In genomic region chr12:57095440-57095839, GRCh38 we compare ENCODE assay signal across 11 cellular contexts. TPM values are rescaled to one million over a fixed set of nuclear protein-coding genes. Genes with fewer than 3 reads are reported as not detected.
DNase-seq lines count a peak whose midpoint lies in the region; ATAC-seq and TF ChIP-seq lines count a peak whose summit lies in the region.
"Had no signal": no experiment of that assay in that cellular context is flagged by ENCODE, and none has a peak within 500 bp of the region (broad histone marks: within the 10 kb centered on the region; RNA-seq: fewer than 3 reads in every experiment).

No MANE protein-coding gene starts in this region.

- H3K4me2 ChIP-seq in hepatocyte = no peak overlapping the region

- H3K4me1 ChIP-seq in hepatocyte (ENCODE audit: insufficient read depth) (peaks cover 27% of the 10 kb centered on the region), thymus (ENCODE audit: control insufficient read depth, insufficient read depth, low read length) (peaks cover 5% of the 10 kb centered on the region)

- no peaks in the 10 kb centered on the region for H3K9me3 Mint-ChIP-seq in activated T-cell treated with anti-CD3 and anti-CD28 coated beads, Interleukin-2, amount 50 U/mL, for 24 hours
- H3K9me3 Mint-ChIP-seq in activated T-cell treated with anti-CD3 and anti-CD28 coated beads, Interleukin-2, amount 50 U/mL, for 4 hours = no peaks in the 10 kb centered on the region
- no peaks in the 10 kb centered on the region for H3K9me3 Mint-ChIP-seq in activated CD4-positive, alpha-beta memory T cell treated with anti-CD3 and anti-CD28 coated beads for 36 hours

- H4K20me1 ChIP-seq in hepatocyte (ENCODE audit: insufficient read depth, poor library complexity, severe bottlenecking) = peaks cover 31% of the 10 kb centered on the region

- H3K27me3 Mint-ChIP-seq in activated T-cell treated with anti-CD3 and anti-CD28 coated beads, Interleukin-2, amount 50 U/mL, for 24 hours = no peaks in the 10 kb centered on the region
- H3K27me3 Mint-ChIP-seq in activated T-cell treated with anti-CD3 and anti-CD28 coated beads, Interleukin-2, amount 50 U/mL, for 4 hours (ENCODE audit: low read depth) = no peaks in the 10 kb centered on the region
- no peaks in the 10 kb centered on the region for H3K27me3 Mint-ChIP-seq in activated CD4-positive, alpha-beta memory T cell treated with anti-CD3 and anti-CD28 coated beads for 36 hours

- no peaks in the 10 kb centered on the region for H3K9me2 ChIP-seq in hepatocyte (replicated peaks; ENCODE audit: insufficient read depth)

- DNase-seq in activated T-cell treated with anti-CD3 and anti-CD28 coated beads, Interleukin-2, amount 50 U/mL, for 24 hours = no peak
- DNase-seq in activated T-cell treated with anti-CD3 and anti-CD28 coated beads, Interleukin-2, amount 50 U/mL, for 4 hours = no peak
- peak; percentile 9 for DNase-seq in activated CD4-positive, alpha-beta memory T cell treated with anti-CD3 and anti-CD28 coated beads for 36 hours
- DNase-seq in hepatocyte (ENCODE audit: low spot score) = no peak
- no peak for DNase-seq in COR-L47 (lab: John Stamatoyannopoulos, UW)
- DNase-seq in HuH-7.5 (ENCODE audit: low spot score) = no peak
- DNase-seq: substantia nigra had no signal

- H3K4me3 ChIP-seq in hepatocyte = no peak overlapping the region
- H3K4me3 ChIP-seq in thymus (ENCODE audit: low read length) = no peak overlapping the region

- H3K9me3 ChIP-seq in hepatocyte (ENCODE audit: low read depth) = no peaks in the 10 kb centered on the region
- H3K9me3 ChIP-seq in thymus (ENCODE audit: control insufficient read depth) = no peaks in the 10 kb centered on the region

- POLR2A ChIA-PET in activated CD4-positive, alpha-beta memory T cell treated with anti-CD3 and anti-CD28 coated beads for 36 hours (lab: Charles Lee) = interaction anchor here (1.2 to 9.6 kb wide), 3 partner anchors 11 to 17 kb away, joined by 4 to 83 read pairs (median 4); partner anchors contain the start of genes NEMP1 and STAT6

- peaks cover 96% of the 10 kb centered on the region for H3K36me3 Mint-ChIP-seq in activated T-cell treated with anti-CD3 and anti-CD28 coated beads, Interleukin-2, amount 50 U/mL, for 24 hours (ENCODE audit: low read depth)
- H3K36me3 Mint-ChIP-seq in activated T-cell treated with anti-CD3 and anti-CD28 coated beads, Interleukin-2, amount 50 U/mL, for 4 hours (ENCODE audit: insufficient read depth) = peaks cover 44% of the 10 kb centered on the region
- H3K36me3 Mint-ChIP-seq in activated CD4-positive, alpha-beta memory T cell treated with anti-CD3 and anti-CD28 coated beads for 36 hours = peaks cover 73% of the 10 kb centered on the region

- peak overlapping the region; percentile 96 for H3K27ac Mint-ChIP-seq in activated T-cell treated with anti-CD3 and anti-CD28 coated beads, Interleukin-2, amount 50 U/mL, for 24 hours
- peak overlapping the region; percentile 92 for H3K27ac Mint-ChIP-seq in activated CD4-positive, alpha-beta memory T cell treated with anti-CD3 and anti-CD28 coated beads for 36 hours

- H3K4me1 Mint-ChIP-seq in activated T-cell treated with anti-CD3 and anti-CD28 coated beads, Interleukin-2, amount 50 U/mL, for 24 hours (ENCODE audit: low read depth) = peaks cover 74% of the 10 kb centered on the region
- peaks cover 47% of the 10 kb centered on the region for H3K4me1 Mint-ChIP-seq in activated T-cell treated with anti-CD3 and anti-CD28 coated beads, Interleukin-2, amount 50 U/mL, for 4 hours (ENCODE audit: low read depth)
- peaks cover 52% of the 10 kb centered on the region for H3K4me1 Mint-ChIP-seq in activated CD4-positive, alpha-beta memory T cell treated with anti-CD3 and anti-CD28 coated beads for 36 hours (ENCODE audit: low read depth)

- H2AFZ ChIP-seq in hepatocyte = no peak overlapping the region

- CTCF ChIA-PET in activated CD4-positive, alpha-beta memory T cell treated with anti-CD3 and anti-CD28 coated beads for 36 hours (lab: Charles Lee) = interaction anchor here (1.2 to 14.4 kb wide), 3 partner anchors 13 to 21 kb away, joined by 3 to 251 read pairs (median 62); partner anchors contain the start of genes NEMP1 and STAT6

- no peak overlapping the region for H3K4me3 Mint-ChIP-seq in activated T-cell treated with anti-CD3 and anti-CD28 coated beads, Interleukin-2, amount 50 U/mL, for 24 hours
- no peak overlapping the region for H3K4me3 Mint-ChIP-seq in activated T-cell treated with anti-CD3 and anti-CD28 coated beads, Interleukin-2, amount 50 U/mL, for 4 hours
- H3K4me3 Mint-ChIP-seq in activated CD4-positive, alpha-beta memory T cell treated with anti-CD3 and anti-CD28 coated beads for 36 hours = no peak overlapping the region

- H3K27me3 ChIP-seq in hepatocyte = no peaks in the 10 kb centered on the region
- no peaks in the 10 kb centered on the region for H3K27me3 ChIP-seq in thymus (ENCODE audit: control insufficient read depth, insufficient read depth)

- H3K27ac ChIP-seq in hepatocyte (peak overlapping the region; percentile 21), thymus (ENCODE audit: low read depth) (peak overlapping the region; percentile 3)

- intact Hi-C loops in activated CD4-positive, alpha-beta memory T cell treated with anti-CD3 and anti-CD28 coated beads for 36 hours (cut with micrococcal nuclease) = no loop called here

- TF ChIP-seq CTCF in hepatocyte (IDR thresholded peaks at IDR 0.05; ENCODE audit: poor library complexity) = no peak

- H3K36me3 ChIP-seq in hepatocyte (replicated peaks; ENCODE audit: insufficient read depth, low read depth) = peaks cover 3% of the 10 kb centered on the region
- peaks cover 59% of the 10 kb centered on the region for H3K36me3 ChIP-seq in thymus (ENCODE audit: control insufficient read depth, insufficient read depth)

- WGBS in hepatocyte (ENCODE audit: low lambda C conversion rate, missing lambda C conversion rate) = 90% methylated on average over 3 of the region's 3 CpGs
- WGBS in thymus = 96% methylated on average over 3 of the region's 3 CpGs

- H3K79me2 ChIP-seq in hepatocyte = peaks cover 32% of the 10 kb centered on the region

- ATAC-seq in activated T-cell treated with anti-CD3 and anti-CD28 coated beads, Interleukin-2, amount 50 U/mL, for 4 hours = no peak
- ATAC-seq in HG03139 (IDR thresholded peaks at IDR 0.05; ENCODE audit: unreplicated experiment) = no peak

RNA-seq across cellular contexts. Expression of gene NAB2, which starts 6.5 kb away (rescaled TPM):
- total RNA-seq in activated T-cell treated with anti-CD3 and anti-CD28 coated beads, Interleukin-2, amount 50 U/mL, for 4 hours = 10 to 100 TPM; 51.3 to 54.6 (median 52.8) TPM
- 10 to 100 TPM; 39.6 to 41.6 TPM for total RNA-seq in activated CD4-positive, alpha-beta memory T cell treated with anti-CD3 and anti-CD28 coated beads for 36 hours
- total RNA-seq in hepatocyte = 21.9 and 24.8 TPM in 2 replicates
- polyA plus RNA-seq in hepatocyte = 12.3 and 12.9 TPM in 2 replicates
- polyA plus RNA-seq in thymus = 32.7 TPM

RNA-seq across cellular contexts. Expression of gene STAT6, which starts 15.7 kb away (rescaled TPM):
- total RNA-seq in activated T-cell treated with anti-CD3 and anti-CD28 coated beads, Interleukin-2, amount 50 U/mL, for 4 hours = 100 to 1,000 TPM; 312 to 340 (median 339) TPM
- 100 to 1,000 TPM; 209 to 218 TPM for total RNA-seq in activated CD4-positive, alpha-beta memory T cell treated with anti-CD3 and anti-CD28 coated beads for 36 hours
- total RNA-seq in hepatocyte = 76.7 and 78.9 TPM in 2 replicates
- polyA plus RNA-seq in hepatocyte = 80.0 and 101 TPM in 2 replicates
- 236 TPM for polyA plus RNA-seq in thymus

RNA-seq across cellular contexts. Expression of gene NEMP1, which starts 16.8 kb away (rescaled TPM):
- 10 to 100 TPM; 39.1 to 47.5 (median 42.5) TPM for total RNA-seq in activated T-cell treated with anti-CD3 and anti-CD28 coated beads, Interleukin-2, amount 50 U/mL, for 4 hours
- 10 to 100 TPM; 70.6 to 73.5 TPM for total RNA-seq in activated CD4-positive, alpha-beta memory T cell treated with anti-CD3 and anti-CD28 coated beads for 36 hours
- 8.3 and 9.3 TPM in 2 replicates for total RNA-seq in hepatocyte
- polyA plus RNA-seq in hepatocyte = 3.0 and 6.2 TPM in 2 replicates
- polyA plus RNA-seq in thymus = 9.5 TPM

RNA-seq across cellular contexts. Expression of gene LRP1, which starts 32.8 kb away (rescaled TPM):
- total RNA-seq in activated T-cell treated with anti-CD3 and anti-CD28 coated beads, Interleukin-2, amount 50 U/mL, for 4 hours = 1 to 10 TPM in 2 of 3 donors, under 1 TPM in 1; 0.98 to 1.1 (median 1.0) TPM
- total RNA-seq in activated CD4-positive, alpha-beta memory T cell treated with anti-CD3 and anti-CD28 coated beads for 36 hours = 1 to 10 TPM; 1.4 TPM
- 48.5 and 76.8 TPM in 2 replicates for total RNA-seq in hepatocyte
- polyA plus RNA-seq in hepatocyte (47.8 and 57.6 TPM in 2 replicates), thymus (22.6 TPM)

RNA-seq across cellular contexts. Expression of gene MYO1A, which starts 45.5 kb away (rescaled TPM):
- 1 to 10 TPM in 1 of 3 donors, under 1 TPM in 2; 0.38 to 1.0 (median 0.71) TPM for total RNA-seq in activated T-cell treated with anti-CD3 and anti-CD28 coated beads, Interleukin-2, amount 50 U/mL, for 4 hours
- under 1 TPM; 0.61 to 0.97 TPM for total RNA-seq in activated CD4-positive, alpha-beta memory T cell treated with anti-CD3 and anti-CD28 coated beads for 36 hours
- total RNA-seq in hepatocyte = 28.3 and 29.2 TPM in 2 replicates
- 23.8 and 25.2 TPM in 2 replicates for polyA plus RNA-seq in hepatocyte
- polyA plus RNA-seq in thymus = 0.52 TPM
- total RNA-seq: NCI-H460, SK-MEL-5 had no signal
